1 cellular context compared by ENCODE assay signal in the genomic region with DNA sequence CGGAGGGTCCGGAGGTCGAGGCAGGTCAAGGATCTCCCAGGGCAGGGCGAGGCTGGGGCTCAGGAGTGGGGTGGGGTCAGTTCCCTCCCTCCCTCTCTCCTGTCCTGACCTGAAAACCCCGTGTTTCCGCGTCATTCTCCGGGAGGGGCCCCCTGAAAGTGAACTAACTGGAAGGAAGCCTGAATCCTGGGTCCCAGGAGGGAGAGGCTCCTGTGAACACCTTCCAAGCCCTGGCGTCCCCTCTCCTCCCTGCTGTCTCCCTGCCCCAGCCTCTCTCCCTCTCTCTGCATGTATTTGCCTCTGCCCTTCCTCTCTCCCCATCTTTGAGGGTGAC.
A peak's percentile ranks its signal among the peaks of the same experiment; 100 is the strongest.
TF ChIP-seq lines count a peak whose summit lies in the region.

No MANE protein-coding gene starts in this region.

TF ChIP-seq in H1, 55 proteins besides CTCF, POLR2A, EP300 and RAD21:
- TF ChIP-seq ASH2L (IDR thresholded peaks at IDR 0.05; ENCODE audit: low read length): no peak
- TF ChIP-seq KDM4A (IDR thresholded peaks at IDR 0.05; ENCODE audit: low read depth, low read length, severe bottlenecking): peak; percentile 12
- TF ChIP-seq SP2 (IDR thresholded peaks at IDR 0.05; ENCODE audit: low read length): no peak
- TF ChIP-seq EZH2 (IDR thresholded peaks at IDR 0.05; ENCODE audit: low read depth, low read length, severe bottlenecking): peak; percentile 17
- TF ChIP-seq ZNF274 (IDR thresholded peaks at IDR 0.05; ENCODE audit: borderline replicate concordance, extremely low read depth, low read length): no peak
- TF ChIP-seq KDM5A (IDR thresholded peaks at IDR 0.05; ENCODE audit: low read length): no peak
- TF ChIP-seq RBBP5 (IDR thresholded peaks at IDR 0.05; ENCODE audit: borderline replicate concordance, low read depth, low read length): no peak
- no peak for TF ChIP-seq SRF (IDR thresholded peaks at IDR 0.05; ENCODE audit: low read depth, low read length)
